10 cellular contexts compared by ENCODE assay signal in the genomic region with DNA sequence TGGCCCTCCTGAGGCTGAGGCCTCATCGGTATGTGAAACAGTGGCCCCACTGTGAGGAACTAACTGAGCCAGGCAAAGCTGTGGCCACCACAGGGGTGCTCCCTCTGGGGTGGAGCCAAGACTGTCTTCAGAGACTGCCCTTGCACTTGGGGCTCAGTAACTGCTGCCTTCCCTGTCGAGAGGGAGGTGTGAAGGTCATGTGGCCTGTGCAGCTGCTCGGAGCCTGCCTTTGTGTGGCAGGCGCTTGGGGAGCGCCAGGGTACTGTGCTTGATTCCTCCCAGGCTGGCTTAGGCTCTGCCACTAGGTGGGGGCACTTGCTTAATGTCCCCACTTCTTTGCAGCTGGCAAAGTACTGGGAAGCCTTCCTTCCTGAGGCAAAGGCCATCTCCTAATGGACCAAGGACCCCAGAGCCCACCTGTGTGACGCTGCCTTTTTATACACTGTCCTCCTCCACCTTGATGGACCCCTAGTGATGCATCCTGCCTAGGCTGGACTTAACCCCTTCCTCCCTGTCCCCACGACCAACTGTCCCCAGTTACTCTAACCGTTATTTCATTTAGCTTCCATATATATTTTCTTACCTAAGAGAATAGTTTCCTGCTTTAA. TPM values are rescaled to one million over a fixed set of nuclear protein-coding genes. Genes with fewer than 3 reads are reported as not detected.
DNase-seq lines count a peak whose midpoint lies in the region; ATAC-seq, FAIRE-seq and TF ChIP-seq lines count a peak whose summit lies in the region.
"Had no signal": no experiment of that assay in that cellular context is flagged by ENCODE, and none has a peak within 500 bp of the region (broad histone marks: within the 10 kb centered on the region; RNA-seq: fewer than 3 reads in every experiment).

No MANE protein-coding gene starts in this region.

- FAIRE-seq in pancreas (lab: Jason Lieb, UNC): no peak

- TF ChIP-seq CTCF in GM23338 (conservative IDR thresholded peaks at IDR 0.05; ENCODE audit: low read depth in 2 of 2) (peak; percentile 19 to 47; a peak in 3 of 4 replicates), RWPE1 (conservative IDR thresholded peaks at IDR 0.05; ENCODE audit: low read depth) (no peak), cardiac muscle cell (IDR thresholded peaks at IDR 0.05; ENCODE audit: low read depth, low read length) (no peak), pancreas (IDR thresholded peaks at IDR 0.05) (no peak)

- H3K4me1 Mint-ChIP-seq in GM23338: peaks cover 6% of the 10 kb centered on the region; the same call in 2 of the 3 replicates

- WGBS in pancreas, 2 donors: 58 to 66% methylated on average over 8 of the region's 8 CpGs

- intact Hi-C loops in pancreas (cut with DNase I): no loop called here

- H3K27ac ChIP-seq in GM23338 (ENCODE audit: low read depth) (no peak overlapping the region), RWPE1 (0 out of 2 replicates have a peak overlapping the region, but pooled peaks have one; percentile 0), cardiac muscle cell (peak overlapping the region; percentile 7), pancreas (no peak overlapping the region)
- H3K27ac ChIP-seq: uterus had no signal

- no peaks in the 10 kb centered on the region for H3K9me2 ChIP-seq in GM23338 (ENCODE audit: insufficient read depth)

- H3K36me3 ChIP-seq in GM23338 (ENCODE audit: insufficient read depth) (0 out of 2 replicates have a peak, but pooled peaks cover 3% of the 10 kb centered on the region), cardiac muscle cell (peaks cover 34% of the 10 kb centered on the region), pancreas (peaks cover 0 to 56% (median 33%) of the 10 kb centered on the region in 3 donors)
- H3K36me3 ChIP-seq: uterus had no signal

- H2AFZ ChIP-seq in GM23338: no peak overlapping the region

- no peak overlapping the region for H3K4me2 ChIP-seq in GM23338

- H3K9me3 ChIP-seq in cardiac muscle cell (ENCODE audit: low read depth) (no peaks in the 10 kb centered on the region), pancreas (no peaks in the 10 kb centered on the region)
- H3K9me3 ChIP-seq: uterus had no signal

- H3K4me3 ChIP-seq in GM23338: no peak overlapping the region
- H3K4me3 ChIP-seq in cardiac muscle cell: no peak overlapping the region
- no peak overlapping the region for H3K4me3 ChIP-seq in pancreas
- H3K4me3 ChIP-seq: uterus had no signal

- no peaks in the 10 kb centered on the region; the same call in 1 of the 2 replicates for H4K20me1 ChIP-seq in GM23338 (replicated peaks; ENCODE audit: insufficient read depth)

- peaks cover 42% of the 10 kb centered on the region for H3K36me3 Mint-ChIP-seq in GM23338 (ENCODE audit: low read depth)

- POLR2A ChIA-PET in RWPE1 (lab: Yijun Ruan, JAX; ENCODE audit: low non-redundant PET): no interaction called here

- H3K4me1 ChIP-seq in GM23338 (ENCODE audit: insufficient read depth) (peaks cover 3% of the 10 kb centered on the region; the same call in 1 of the 2 replicates), cardiac muscle cell (ENCODE audit: low read depth) (no peaks in the 10 kb centered on the region), pancreas (no peaks in the 10 kb centered on the region)
- H3K4me1 ChIP-seq: uterus had no signal

- H3K9me3 Mint-ChIP-seq in GM23338: no peaks in the 10 kb centered on the region; the same call in 2 of the 3 replicates

- peak; percentile 86 for ATAC-seq in GM23338
- peak in 3 of 4 donors; percentile 10 to 80 (median 56) for ATAC-seq in pancreas
- no peak for ATAC-seq in GM21515 (IDR thresholded peaks at IDR 0.05; ENCODE audit: unreplicated experiment)
- ATAC-seq in HG03378 (IDR thresholded peaks at IDR 0.05; ENCODE audit: unreplicated experiment): no peak

- CTCF ChIA-PET in RWPE1 (lab: Yijun Ruan, JAX): interaction anchor here (1.3 kb wide), 1 partner anchor 16 kb away, joined by 3 read pairs; no protein-coding TSS in a partner anchor

- H3K27me3 ChIP-seq in GM23338 (ENCODE audit: insufficient read depth) (no peaks in the 10 kb centered on the region), cardiac muscle cell (no peaks in the 10 kb centered on the region), pancreas (no peaks in the 10 kb centered on the region)
- H3K27me3 ChIP-seq: uterus had no signal

- H3K79me2 ChIP-seq in GM23338 (replicated peaks; ENCODE audit: insufficient read depth): no peaks in the 10 kb centered on the region

- H3K27me3 Mint-ChIP-seq in GM23338 (ENCODE audit: insufficient read depth, low read depth, poor library complexity): peaks cover 6% of the 10 kb centered on the region

- H3K27ac Mint-ChIP-seq in GM23338: no peak overlapping the region

- H3K4me3 Mint-ChIP-seq in GM23338: no peak overlapping the region

- H3F3A ChIP-seq in GM23338 (replicated peaks; ENCODE audit: low read depth): peaks cover 4% of the 10 kb centered on the region; the same call in 1 of the 2 replicates

- DNase-seq in GM23338 (ENCODE audit: low spot score) (peak; percentile 27), RWPE1 (ENCODE audit: low spot score) (no peak), cardiac muscle cell (ENCODE audit: low read depth in 1 of 2, low spot score in 1 of 2) (no peak), pancreas (no peak), SIG-M5 treated with dmso at 0.1 percent for 504 hours (lab: John Stamatoyannopoulos, UW; ENCODE audit: unreplicated experiment) (no peak), SW480 (ENCODE audit: low spot score) (no peak)
- DNase-seq: NCI-H1436 treated with DMSO at 0.1 percent for 48 hours, uterus had no signal

TF ChIP-seq in GM23338, 12 proteins besides CTCF, POLR2A, EP300 and RAD21 (continues in another document):
- TF ChIP-seq STAT1 (IDR thresholded peaks at IDR 0.05; ENCODE audit: unreplicated experiment) (no peak), EZH2 (IDR thresholded peaks at IDR 0.05; ENCODE audit: low read depth, unreplicated experiment) (no peak), NANOG (IDR thresholded peaks at IDR 0.05; ENCODE audit: borderline replicate concordance) (no peak), CREB1 (CRISPR knock-in tag; IDR thresholded peaks at IDR 0.05; ENCODE audit: low read depth) (no peak), ETS1 (IDR thresholded peaks at IDR 0.05) (no peak), ZNF114 (CRISPR knock-in tag; IDR thresholded peaks at IDR 0.05) (no peak), JUNB (IDR thresholded peaks at IDR 0.05; ENCODE audit: unreplicated experiment) (no peak)

RNA-seq across cellular contexts. Expression of gene SNX22, which starts 14.2 kb away (rescaled TPM):
- total RNA-seq in GM23338 (2014; rRNA removed; shearing (Covaris generic)): 1.9 and 5.7 TPM in 2 replicates
- polyA plus RNA-seq in GM23338 (2016; fragmentation: Nextera tagmentation; extraction: Ambion mirVana) (3.7 TPM in 2 replicates), cardiac muscle cell (0.59 and 2.0 TPM in 2 replicates), pancreas (1 to 10 TPM; 1.4 to 4.0 TPM)
- total RNA-seq in cardiac muscle cell (1.5 and 2.1 TPM in 2 replicates), pancreas (1 to 10 TPM in 3 of 6 donors, under 1 TPM in 3; 0.51 to 3.5 (median 1.0) TPM)

RNA-seq across cellular contexts. Expression of gene PPIB, which starts 25.5 kb away (rescaled TPM):
- total RNA-seq in GM23338 (2014; rRNA removed; shearing (Covaris generic)): 372 and 398 TPM in 2 replicates
- polyA plus RNA-seq in GM23338 (2016; fragmentation: Nextera tagmentation; extraction: Ambion mirVana) (870 and 887 TPM in 2 replicates), cardiac muscle cell (550 and 1,055 TPM in 2 replicates), pancreas (100 to 1,000 TPM; 432 to 576 TPM)
- total RNA-seq in cardiac muscle cell (382 and 714 TPM in 2 replicates), pancreas (100 to 1,000 TPM; 230 to 367 (median 349) TPM)

RNA-seq across cellular contexts. Expression of gene SNX1, which starts 41.5 kb away (rescaled TPM):
- total RNA-seq in GM23338 (2014; rRNA removed; shearing (Covaris generic)): 27.5 and 33.3 TPM in 2 replicates
- polyA plus RNA-seq in GM23338 (2016; fragmentation: Nextera tagmentation; extraction: Ambion mirVana) (29.1 and 33.8 TPM in 2 replicates), cardiac muscle cell (36.9 and 37.0 TPM in 2 replicates), pancreas (10 to 100 TPM; 32.9 to 36.6 TPM)
- total RNA-seq in cardiac muscle cell (35.7 and 36.5 TPM in 2 replicates), pancreas (10 to 100 TPM; 41.3 to 82.4 (median 49.5) TPM)

RNA-seq across cellular contexts. Expression of gene CIAO2A, which starts 43.7 kb away (rescaled TPM):
- total RNA-seq in GM23338 (2014; rRNA removed; shearing (Covaris generic)): 132 and 199 TPM in 2 replicates
- polyA plus RNA-seq in GM23338 (2016; fragmentation: Nextera tagmentation; extraction: Ambion mirVana): 318 and 366 TPM in 2 replicates
- total RNA-seq in cardiac muscle cell: 115 and 126 TPM in 2 replicates
- 181 and 187 TPM in 2 replicates for polyA plus RNA-seq in cardiac muscle cell
- 10 to 100 TPM; 16.0 to 44.1 (median 26.3) TPM for total RNA-seq in pancreas
- 10 to 100 TPM; 42.0 to 61.2 TPM for polyA plus RNA-seq in pancreas

Comparison
In these comparisons a context has a peak if more than half of its experiments do, and no peak if none do; other contexts are left out.
1. ATAC-seq: peak in GM23338 (single experiment) and pancreas (3 of 4); none in GM21515 (single experiment) and HG03378 (single experiment).
2. H3K27ac ChIP-seq: peak in RWPE1 (single experiment) and cardiac muscle cell (single experiment); none in GM23338 (single experiment) and pancreas (0 of 4).
3. CTCF ChIP-seq: peak in GM23338 (2 of 2); none in RWPE1 (single experiment), cardiac muscle cell (single experiment) and pancreas (0 of 4).